19 cellular contexts compared by ENCODE assay signal in genomic region chr10:120931423-120931822, GRCh38.
"Had no signal": no experiment of that assay in that cellular context is flagged by ENCODE, and none has a peak within 500 bp of the region (broad histone marks: within the 10 kb centered on the region; RNA-seq: fewer than 3 reads in every experiment).

No MANE protein-coding gene starts in this region.

- H3K9me3 Mint-ChIP-seq: activated naive CD8-positive, alpha-beta T cell treated with anti-CD3 and anti-CD28 coated beads for 36 hours; activated T-helper 1 cell treated with anti-CD3 and anti-CD28 coated beads, Interleukin-12 subunit alpha, Interleukin-12 subunit beta, Interleukin-2, Interleukin-4 antibody, amounts not matched to agents 30 ng/mL and 10 ng/mL and 1 ng/mL, durations not matched to agents 14 hours and 24 hours and 36 hours; stimulated activated effector memory CD8-positive, alpha-beta T cell treated with anti-CD3 and anti-CD28 coated beads, Interleukin-12 subunit alpha, Interleukin-12 subunit beta, amount 100 ng/mL, for 72 hours had no signal

- H3K4me2 ChIP-seq: smooth muscle cell had no signal

- H3K36me3 Mint-ChIP-seq: activated naive CD8-positive, alpha-beta T cell treated with anti-CD3 and anti-CD28 coated beads for 36 hours; naive thymus-derived CD4-positive, alpha-beta T cell; stimulated activated effector memory CD8-positive, alpha-beta T cell treated with anti-CD3 and anti-CD28 coated beads, Interleukin-12 subunit alpha, Interleukin-12 subunit beta, amount 100 ng/mL, for 72 hours had no signal

- FAIRE-seq: pancreas had no signal

- H3K27me3 ChIP-seq: pancreas, right lobe of liver, stomach had no signal

- ATAC-seq: left ventricle myocardium superior; mucosa of descending colon; naive thymus-derived CD4-positive, alpha-beta T cell; pancreas; right lobe of liver; stimulated activated effector memory CD8-positive, alpha-beta T cell treated with anti-CD3 and anti-CD28 coated beads, Interleukin-12 subunit alpha, Interleukin-12 subunit beta, amount 100 ng/mL, for 72 hours had no signal

- H3K36me3 ChIP-seq: pancreas, right lobe of liver, stomach had no signal

- H3K27ac Mint-ChIP-seq: activated naive CD8-positive, alpha-beta T cell treated with anti-CD3 and anti-CD28 coated beads for 36 hours; activated T-helper 1 cell treated with anti-CD3 and anti-CD28 coated beads, Interleukin-12 subunit alpha, Interleukin-12 subunit beta, Interleukin-2, Interleukin-4 antibody, amounts not matched to agents 30 ng/mL and 10 ng/mL and 1 ng/mL, durations not matched to agents 14 hours and 24 hours and 36 hours; naive thymus-derived CD4-positive, alpha-beta T cell; stimulated activated effector memory CD8-positive, alpha-beta T cell treated with anti-CD3 and anti-CD28 coated beads, Interleukin-12 subunit alpha, Interleukin-12 subunit beta, amount 100 ng/mL, for 72 hours had no signal

- H3K27ac ChIP-seq: pancreas, right lobe of liver, stomach, VCaP had no signal

- H3K4me3 Mint-ChIP-seq: activated naive CD8-positive, alpha-beta T cell treated with anti-CD3 and anti-CD28 coated beads for 36 hours; activated T-helper 1 cell treated with anti-CD3 and anti-CD28 coated beads, Interleukin-12 subunit alpha, Interleukin-12 subunit beta, Interleukin-2, Interleukin-4 antibody, amounts not matched to agents 30 ng/mL and 10 ng/mL and 1 ng/mL, durations not matched to agents 14 hours and 24 hours and 36 hours; naive thymus-derived CD4-positive, alpha-beta T cell; stimulated activated effector memory CD8-positive, alpha-beta T cell treated with anti-CD3 and anti-CD28 coated beads, Interleukin-12 subunit alpha, Interleukin-12 subunit beta, amount 100 ng/mL, for 72 hours had no signal

- H3K4me1 ChIP-seq: pancreas, right lobe of liver, stomach had no signal

- H3K9me3 ChIP-seq: mucosa of descending colon, pancreas, right lobe of liver, stomach had no signal

- DNase-seq: activated CD4-positive, alpha-beta T cell treated with anti-CD3 and anti-CD28 coated beads, Interleukin-2, amount 50 U/mL, for 4 hours; activated CD4-positive, CD25-positive, alpha-beta regulatory T cell treated with anti-CD3 and anti-CD28 coated beads, Interleukin-2, amount 50 U/mL, for 72 hours; activated gamma-delta T cell treated with Interleukin-2 at 50 U/mL for 16 hours; activated naive CD8-positive, alpha-beta T cell treated with anti-CD3 and anti-CD28 coated beads for 36 hours; activated T-cell treated with anti-CD3 and anti-CD28 coated beads for 4 hours; amniotic stem cell; effector CD4-positive, alpha-beta T cell; left ventricle myocardium superior; mucosa of descending colon; naive thymus-derived CD4-positive, alpha-beta T cell; pancreas; right lobe of liver; stimulated activated CD4-positive, alpha-beta T cell treated with anti-CD3 and anti-CD28 coated beads, Interleukin-4, amount 100 ng/mL, for 24 hours; stomach; trophoblast cell had no signal

- H3K4me3 ChIP-seq: mucosa of descending colon, pancreas, right lobe of liver, smooth muscle cell, stomach had no signal

- H3K4me1 Mint-ChIP-seq: activated naive CD8-positive, alpha-beta T cell treated with anti-CD3 and anti-CD28 coated beads for 36 hours; naive thymus-derived CD4-positive, alpha-beta T cell; stimulated activated effector memory CD8-positive, alpha-beta T cell treated with anti-CD3 and anti-CD28 coated beads, Interleukin-12 subunit alpha, Interleukin-12 subunit beta, amount 100 ng/mL, for 72 hours had no signal

- H3K27me3 Mint-ChIP-seq: activated naive CD8-positive, alpha-beta T cell treated with anti-CD3 and anti-CD28 coated beads for 36 hours had no signal
